ENCODE assay signal across 16 cellular contexts in genomic region chr9:111605041-111605559, GRCh38. TPM values are rescaled to one million over a fixed set of nuclear protein-coding genes. Genes with fewer than 3 reads are reported as not detected.
"Had no signal": no experiment of that assay in that cellular context is flagged by ENCODE, and none has a peak within 500 bp of the region (broad histone marks: within the 10 kb centered on the region; RNA-seq: fewer than 3 reads in every experiment).

No MANE protein-coding gene starts in this region.

- ATAC-seq: activated CD8-positive, alpha-beta T cell treated with anti-CD3 and anti-CD28 coated beads, Interleukin-2, amount 10 ng/mL, durations not matched to agents 7 days and 5 days; activated naive CD4-positive, alpha-beta T cell treated with anti-CD3 and anti-CD28 coated beads, Interleukin-2, amount 50 U/mL, for 72 hours; activated T-cell treated with anti-CD3 and anti-CD28 coated beads, Interleukin-2, amount 50 U/mL, for 72 hours; natural killer cell; psoas muscle; sciatic nerve had no signal

- H3K4me1 ChIP-seq: psoas muscle had no signal

- H3K9me3 ChIP-seq: psoas muscle, spleen had no signal

- H3K4me3 ChIP-seq: cardiac muscle cell, dorsolateral prefrontal cortex, psoas muscle, spleen had no signal

- H3K36me3 ChIP-seq: cardiac muscle cell, spleen had no signal

- H3K27ac ChIP-seq: cardiac muscle cell, dorsolateral prefrontal cortex, psoas muscle, spleen had no signal

- DNase-seq: activated CD4-positive, alpha-beta T cell treated with anti-CD3 and anti-CD28 coated beads, Interleukin-2, amount 10 ng/mL, durations not matched to agents 24 days and 14 days; activated CD4-positive, CD25-positive, alpha-beta regulatory T cell; activated CD8-positive, alpha-beta memory T cell treated with anti-CD3 and anti-CD28 coated beads, Interleukin-2, amount 50 U/mL, for 4 hours; activated CD8-positive, alpha-beta T cell treated with anti-CD3 and anti-CD28 coated beads, Interleukin-2, amount 10 ng/mL, durations not matched to agents 7 days and 5 days; activated gamma-delta T cell; activated T-cell treated with anti-CD3 and anti-CD28 coated beads, Interleukin-2, amount 50 U/mL, for 72 hours; dorsolateral prefrontal cortex; hippocampal formation; natural killer cell; occipital lobe; psoas muscle; spleen; SW 1271 had no signal

RNA-seq across cellular contexts. Expression of gene PTGR1, which starts 5.7 kb away (rescaled TPM):
- total RNA-seq: activated CD8-positive, alpha-beta T cell treated with anti-CD3 and anti-CD28 coated beads, Interleukin-2, amount 10 ng/mL, durations not matched to agents 7 days and 5 days; natural killer cell had no signal
